ENCODE assay signal across 18 cellular contexts in genomic region chr2:120446236-120447121, GRCh38.
"Had no signal": no experiment of that assay in that cellular context is flagged by ENCODE, and none has a peak within 500 bp of the region (broad histone marks: within the 10 kb centered on the region; RNA-seq: fewer than 3 reads in every experiment).

No MANE protein-coding gene starts in this region.

- DNase-seq: activated CD4-positive, alpha-beta T cell treated with anti-CD3 and anti-CD28 coated beads for 1 hour; activated CD4-positive, alpha-beta T cell treated with anti-CD3 and anti-CD28 coated beads, Interleukin-2, amount 50 U/mL, for 48 hours; activated naive CD4-positive, alpha-beta T cell; activated naive CD8-positive, alpha-beta T cell treated with anti-CD3 and anti-CD28 coated beads, Interleukin-2, amount 10 ng/mL, durations not matched to agents 7 days and 5 days; central memory CD4-positive, alpha-beta T cell; colonic mucosa; foreskin keratinocyte; mesenchymal stem cell; occipital lobe; psoas muscle; right cardiac atrium; stimulated activated naive B cell treated with anti-CD40 and anti-IgM and Interleukin-4, amounts not matched to agents 10 μg/mL and 1 μg/mL and 100 μg/mL, for 72 hours; T-helper 2 cell had no signal

- H3K27ac ChIP-seq: colonic mucosa, foreskin keratinocyte, hepatocyte, psoas muscle, VCaP had no signal

- H3K4me3 ChIP-seq: colonic mucosa, hepatocyte, psoas muscle, thyroid gland had no signal

- H3K9me3 Mint-ChIP-seq: activated naive CD8-positive, alpha-beta T cell treated with anti-CD3 and anti-CD28 coated beads, Interleukin-2, amount 10 ng/mL, durations not matched to agents 7 days and 5 days; nephron; stimulated activated naive B cell treated with anti-CD40 and anti-IgM and Interleukin-4, amounts not matched to agents 10 μg/mL and 1 μg/mL and 100 μg/mL, for 72 hours had no signal

- H2AFZ ChIP-seq: hepatocyte had no signal

- ATAC-seq: foreskin keratinocyte; right cardiac atrium; stimulated activated naive B cell treated with anti-CD40 and anti-IgM and Interleukin-4, amounts not matched to agents 10 μg/mL and 1 μg/mL and 100 μg/mL, for 72 hours had no signal

- H3K36me3 Mint-ChIP-seq: activated naive CD8-positive, alpha-beta T cell treated with anti-CD3 and anti-CD28 coated beads, Interleukin-2, amount 10 ng/mL, durations not matched to agents 7 days and 5 days; brain; stimulated activated naive B cell treated with anti-CD40 and anti-IgM and Interleukin-4, amounts not matched to agents 10 μg/mL and 1 μg/mL and 100 μg/mL, for 72 hours had no signal

- H3K79me2 ChIP-seq: hepatocyte had no signal

- H3K9me3 ChIP-seq: colonic mucosa, psoas muscle, thyroid gland had no signal

- H3K36me3 ChIP-seq: colonic mucosa, thyroid gland had no signal

- H3K4me3 Mint-ChIP-seq: activated naive CD8-positive, alpha-beta T cell treated with anti-CD3 and anti-CD28 coated beads, Interleukin-2, amount 10 ng/mL, durations not matched to agents 7 days and 5 days; brain; nephron; stimulated activated naive B cell treated with anti-CD40 and anti-IgM and Interleukin-4, amounts not matched to agents 10 μg/mL and 1 μg/mL and 100 μg/mL, for 72 hours had no signal

- H3K4me1 ChIP-seq: foreskin keratinocyte had no signal

- H3K27ac Mint-ChIP-seq: activated naive CD8-positive, alpha-beta T cell treated with anti-CD3 and anti-CD28 coated beads, Interleukin-2, amount 10 ng/mL, durations not matched to agents 7 days and 5 days; nephron; stimulated activated naive B cell treated with anti-CD40 and anti-IgM and Interleukin-4, amounts not matched to agents 10 μg/mL and 1 μg/mL and 100 μg/mL, for 72 hours had no signal

- H3K27me3 ChIP-seq: foreskin keratinocyte, thyroid gland had no signal

- H3K4me2 ChIP-seq: hepatocyte had no signal
